9 cellular contexts compared by ENCODE assay signal in genomic region chr1:77540501-77541161, GRCh38.
DNase-seq lines count a peak whose midpoint lies in the region; ATAC-seq and TF ChIP-seq lines count a peak whose summit lies in the region.
"Had no signal": no experiment of that assay in that cellular context is flagged by ENCODE, and none has a peak within 500 bp of the region (broad histone marks: within the 10 kb centered on the region; RNA-seq: fewer than 3 reads in every experiment).

No MANE protein-coding gene starts in this region.

- CTCF ChIA-PET in MCF 10A (lab: Yijun Ruan, JAX), result interaction anchor here (0.7 to 1.1 kb wide), 2 partner anchors 9 to 37 kb away, joined by 3 to 4 read pairs; no protein-coding TSS in a partner anchor

- no peaks in the 10 kb centered on the region for H3K9me3 ChIP-seq in breast epithelium
- H3K9me3 ChIP-seq in SJCRH30 (replicated peaks), result no peaks in the 10 kb centered on the region; the same call in 1 of the 2 replicates
- H3K9me3 ChIP-seq in mucosa of descending colon, result no peaks in the 10 kb centered on the region
- H3K9me3 ChIP-seq: SJSA1 had no signal

- TF ChIP-seq POLR2A in breast epithelium (IDR thresholded peaks at IDR 0.05), result no peak

- no peak overlapping the region for H3K4me3 ChIP-seq in breast epithelium
- H3K4me3 ChIP-seq in SJCRH30, result no peak overlapping the region
- no peak overlapping the region for H3K4me3 ChIP-seq in mucosa of descending colon
- H3K4me3 ChIP-seq: SJSA1 had no signal

- H3K27me3 Mint-ChIP-seq in MCF 10A (ENCODE audit: insufficient read depth, unreplicated experiment), result no peaks in the 10 kb centered on the region

- no peak for ATAC-seq in mucosa of descending colon

- no TSS peak for BruUV-seq in MCF 10A (replicated peaks; lab: Mats Ljungman, UMichigan)

- POLR2A ChIA-PET in MCF 10A (lab: Yijun Ruan, JAX), result interaction anchor here (0.6 to 2.1 kb wide), 3 partner anchors 8 to 1755 kb away, joined by 3 to 12 read pairs (median 4); no protein-coding TSS in a partner anchor

- peaks cover 44% of the 10 kb centered on the region for H3K4me1 Mint-ChIP-seq in MCF 10A (ENCODE audit: insufficient read depth, unreplicated experiment)

- H3K4me3 Mint-ChIP-seq in MCF 10A (ENCODE audit: unreplicated experiment), result peak overlapping the region; percentile 60

- H3K36me3 ChIP-seq in breast epithelium (no peaks in the 10 kb centered on the region), SJCRH30 (no peaks in the 10 kb centered on the region), mucosa of descending colon (ENCODE audit: low read depth) (no peaks in the 10 kb centered on the region)
- H3K36me3 ChIP-seq: SJSA1 had no signal

- peak overlapping the region; percentile 93 for H3K27ac Mint-ChIP-seq in MCF 10A (ENCODE audit: low read depth, unreplicated experiment)

- no peaks in the 10 kb centered on the region for H3K9me3 Mint-ChIP-seq in MCF 10A (ENCODE audit: unreplicated experiment)

- H3K4me1 ChIP-seq in breast epithelium (no peaks in the 10 kb centered on the region), SJCRH30 (peaks cover 24% of the 10 kb centered on the region), mucosa of descending colon (ENCODE audit: low read depth) (no peaks in the 10 kb centered on the region)

- H3K36me3 Mint-ChIP-seq in MCF 10A (ENCODE audit: insufficient read depth, unreplicated experiment), result no peaks in the 10 kb centered on the region

- intact Hi-C loops in MCF 10A (cut with micrococcal nuclease), result loop anchor here (2.0 kb wide), 1 partner anchor 142 kb away; the partner anchor contains the start of gene ZZZ3
- intact Hi-C loops in breast epithelium (cut with DNase I; ENCODE audit: low total_unique reads), result no loop called here
- intact Hi-C loops in mucosa of descending colon (cut with DNase I, micrococcal nuclease), result no loop called here

- DNase-seq in MCF 10A (ENCODE audit: unreplicated experiment) (peak; percentile 88), breast epithelium (ENCODE audit: low spot score in 2 of 2) (no peak), HS-5 (ENCODE audit: low read depth) (peak; percentile 31), brain pericyte (ENCODE audit: low read depth, low spot score) (peak; percentile 46), SJCRH30 (no peak), mucosa of descending colon (no peak), hypothalamus (lab: John Stamatoyannopoulos, UW) (no peak)
- DNase-seq in stimulated activated naive CD4-positive, alpha-beta T cell (lab: John Stamatoyannopoulos, UW), result no peak

- TF ChIP-seq CTCF in MCF 10A (IDR thresholded peaks at IDR 0.05; ENCODE audit: unreplicated experiment) (no peak), breast epithelium (IDR thresholded peaks at IDR 0.05) (no peak), mucosa of descending colon (IDR thresholded peaks at IDR 0.05) (no peak)

- H3K27ac ChIP-seq in breast epithelium (no peak overlapping the region), SJCRH30 (no peak overlapping the region)

- H3K27me3 ChIP-seq in breast epithelium, result no peaks in the 10 kb centered on the region
- no peaks in the 10 kb centered on the region for H3K27me3 ChIP-seq in SJCRH30
- H3K27me3 ChIP-seq: SJSA1 had no signal

Comparison
In these comparisons a context has a peak if more than half of its experiments do, and no peak if none do; other contexts are left out.
1. DNase-seq: peak in MCF 10A (single experiment), HS-5 (single experiment) and brain pericyte (single experiment); none in breast epithelium (0 of 2), SJCRH30 (0 of 2), mucosa of descending colon (0 of 3), hypothalamus (0 of 51) and stimulated activated naive CD4-positive, alpha-beta T cell (0 of 6).